Comparison of ENCODE assay signal across 8 cellular contexts in the genomic region with DNA sequence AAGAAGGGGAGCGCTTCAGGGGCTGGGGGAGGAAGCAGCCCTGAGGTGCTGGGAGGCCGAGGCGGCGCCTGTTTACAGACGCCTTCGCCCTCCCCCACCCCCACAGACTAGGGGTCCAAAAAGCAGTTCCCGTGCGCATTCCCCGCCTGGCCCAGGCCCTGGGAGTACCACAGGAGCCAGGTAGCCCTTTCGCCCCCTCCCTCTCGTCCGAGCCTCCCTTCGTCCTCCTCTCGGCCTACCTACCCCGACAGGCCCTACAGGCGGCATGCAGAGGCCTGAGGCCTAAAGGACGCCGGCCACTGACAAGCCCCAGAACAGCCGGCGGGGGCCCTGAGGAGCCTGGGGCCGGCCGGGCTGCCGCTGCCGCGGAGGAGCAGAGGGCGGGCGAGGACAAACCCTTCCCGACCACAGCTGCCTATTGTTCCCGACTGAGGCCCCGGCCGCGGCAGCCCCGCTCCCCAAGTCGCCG. TPM values are rescaled to one million over a fixed set of nuclear protein-coding genes. Genes with fewer than 3 reads are reported as not detected.
DNase-seq lines count a peak whose midpoint lies in the region; ATAC-seq and TF ChIP-seq lines count a peak whose summit lies in the region.

No MANE protein-coding gene starts in this region.

- CTCF ChIA-PET in RWPE1 (lab: Yijun Ruan, JAX) = interaction anchor here (0.6 to 1.0 kb wide), 2 partner anchors 241 to 543 kb away, joined by 4 to 5 read pairs; no protein-coding TSS in a partner anchor

- TF ChIP-seq CTCF in RWPE1 (conservative IDR thresholded peaks at IDR 0.05; ENCODE audit: low read depth) (no peak), prostate gland (IDR thresholded peaks at IDR 0.05) (no peak)

- no peaks in the 10 kb centered on the region for H3K36me3 ChIP-seq in prostate gland

- peak overlapping the region; percentile 79 for H3K4me3 ChIP-seq in right cardiac atrium (ENCODE audit: low read length)
- H3K4me3 ChIP-seq in prostate gland = peak overlapping the region; percentile 96 to 99

- H3K4me1 ChIP-seq in right cardiac atrium (ENCODE audit: control insufficient read depth, insufficient read depth, low read length) = peaks cover 2% of the 10 kb centered on the region
- peaks cover 4% of the 10 kb centered on the region for H3K4me1 ChIP-seq in prostate gland (replicated peaks)

- under 1% methylated on average over 35 of the region's 35 CpGs for WGBS in right cardiac atrium
- WGBS in prostate gland = 1% methylated on average over 32 of the region's 35 CpGs

- H3K27ac ChIP-seq in RWPE1 (peak overlapping the region; percentile 81), right cardiac atrium (ENCODE audit: low read length) (peak overlapping the region; percentile 87), prostate gland (peak overlapping the region; percentile 97)

- peak; percentile 42 for ATAC-seq in HG03280 (IDR thresholded peaks at IDR 0.05; ENCODE audit: unreplicated experiment)
- ATAC-seq in right cardiac atrium = peak; percentile 57 to 66

- H3K9me3 ChIP-seq in right cardiac atrium (ENCODE audit: control insufficient read depth, low read length) (no peaks in the 10 kb centered on the region), prostate gland (no peaks in the 10 kb centered on the region)

- H3K27me3 ChIP-seq in right cardiac atrium (ENCODE audit: control insufficient read depth, insufficient read depth) (no peaks in the 10 kb centered on the region), prostate gland (replicated peaks; ENCODE audit: insufficient read depth) (no peaks in the 10 kb centered on the region)

- peak in 11 of 14 donors; percentile 41 to 81 (median 67) for DNase-seq in C1 segment of cervical spinal cord (lab: John Stamatoyannopoulos, UW)
- DNase-seq in GM19238 (ENCODE audit: insufficient read length, low spot score) = peak; percentile 14
- peak; percentile 34 for DNase-seq in RWPE1 (ENCODE audit: low spot score)
- DNase-seq in amniotic epithelial cell (ENCODE audit: low read depth) = peak; percentile 41
- peak; percentile 54 to 77 (median 71) for DNase-seq in right cardiac atrium
- DNase-seq in prostate gland (ENCODE audit: low spot score) = peak; percentile 34
- no peak for DNase-seq in DMS79 (lab: John Stamatoyannopoulos, UW)

- POLR2A ChIA-PET in RWPE1 (lab: Yijun Ruan, JAX; ENCODE audit: low non-redundant PET) = no interaction called here

- TF ChIP-seq POLR2A in prostate gland (IDR thresholded peaks at IDR 0.05) = no peak

- intact Hi-C loops in right cardiac atrium (cut with DNase I) (no loop called here), prostate gland (cut with DNase I) (loop anchor here (5.0 kb wide), 1 partner anchor 136 kb away; a partner anchor contains a TSS)

RNA-seq across cellular contexts. Expression of a gene that starts 0.5 kb away (rescaled TPM):
- total RNA-seq in right cardiac atrium (10 to 100 TPM; 21.4 to 25.0 (median 23.9) TPM), prostate gland (10 to 100 TPM; 20.3 to 34.1 TPM)
- polyA plus RNA-seq in right cardiac atrium = 4.3 TPM
